Comparison of ENCODE assay signal across 8 cellular contexts in the genomic region with DNA sequence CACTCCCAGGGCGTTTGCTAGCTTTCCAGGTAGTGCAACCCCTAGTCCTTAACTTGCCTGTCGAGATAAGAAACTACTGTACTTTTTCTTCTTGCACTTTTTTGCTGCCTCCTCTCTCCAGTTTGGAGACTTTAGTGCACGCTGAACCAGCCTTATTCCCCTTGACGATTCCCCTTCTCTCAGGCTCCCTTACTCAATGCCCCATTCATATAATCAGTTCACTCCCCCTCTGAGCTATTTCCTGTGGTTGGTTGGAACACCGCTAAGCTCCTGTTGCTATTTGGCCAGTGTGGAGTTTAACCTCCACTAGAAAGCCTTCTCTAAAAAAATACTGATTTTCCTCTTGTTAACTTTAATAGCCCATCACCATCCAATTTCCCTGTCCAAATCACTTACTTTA. TPM values are rescaled to one million over a fixed set of nuclear protein-coding genes. Genes with fewer than 3 reads are reported as not detected.
A peak's percentile ranks its signal among the peaks of the same experiment; 100 is the strongest.
DNase-seq lines count a peak whose midpoint lies in the region; ATAC-seq and TF ChIP-seq lines count a peak whose summit lies in the region.

No MANE protein-coding gene starts in this region.

- peaks cover 15 to 17% of the 10 kb centered on the region in 2 donors for H3K36me3 Mint-ChIP-seq in activated T-cell treated with anti-CD3 and anti-CD28 coated beads, Interleukin-2, amount 50 U/mL, for 72 hours (ENCODE audit: insufficient read depth in 2 of 2)
- peaks cover 9% of the 10 kb centered on the region; the same call in 1 of the 2 replicates for H3K36me3 Mint-ChIP-seq in WTC11
- peaks cover 17% of the 10 kb centered on the region for H3K36me3 Mint-ChIP-seq in nephron (ENCODE audit: low read depth)

- H3K27me3 Mint-ChIP-seq in activated T-cell treated with anti-CD3 and anti-CD28 coated beads, Interleukin-2, amount 50 U/mL, for 72 hours (ENCODE audit: low read depth) = no peaks in the 10 kb centered on the region
- no peaks in the 10 kb centered on the region for H3K27me3 Mint-ChIP-seq in WTC11 (ENCODE audit: low read depth)
- H3K27me3 Mint-ChIP-seq in nephron (ENCODE audit: low read depth) = no peaks in the 10 kb centered on the region

- H3K27ac Mint-ChIP-seq in activated T-cell treated with anti-CD3 and anti-CD28 coated beads, Interleukin-2, amount 50 U/mL, for 72 hours = peak overlapping the region; percentile 90
- peak overlapping the region; percentile 94 for H3K27ac Mint-ChIP-seq in WTC11
- H3K27ac Mint-ChIP-seq in nephron = peak overlapping the region; percentile 96 to 97 (median 96)

- ATAC-seq in activated T-cell treated with anti-CD3 and anti-CD28 coated beads, Interleukin-2, amount 50 U/mL, for 72 hours (replicated peaks in 1 of 2) = peak; percentile 20 to 43
- ATAC-seq in WTC11 (peak; percentile 50), HG03135 (IDR thresholded peaks at IDR 0.05; ENCODE audit: unreplicated experiment) (no peak)

- POLR2A ChIA-PET in WTC11 (lab: Charles Lee) = interaction anchor here (0.9 kb wide), 1 partner anchor 69 kb away, joined by 3 read pairs; no protein-coding TSS in a partner anchor

- DNase-seq in activated T-cell treated with anti-CD3 and anti-CD28 coated beads, Interleukin-2, amount 50 U/mL, for 72 hours = peak; percentile 12 to 43
- no peak for DNase-seq in activated T-cell treated with anti-CD3 and anti-CD28 coated beads, Interleukin-2, amount 50 U/mL, for 1 hour
- DNase-seq in NCI-H1105 (lab: John Stamatoyannopoulos, UW) = peak; percentile 27
- DNase-seq in WTC11 (ENCODE audit: low spot score) = no peak
- peak; percentile 88 for DNase-seq in fibroblast of pulmonary artery (ENCODE audit: low read depth)
- DNase-seq in NCI-H524 treated with DMSO at 0.1 percent for 48 hours (lab: John Stamatoyannopoulos, UW) = no peak

- CTCF ChIA-PET in WTC11 (lab: Charles Lee) = interaction anchor here (0.6 to 1.9 kb wide), 7 partner anchors 9 to 235 kb away, joined by 3 to 12 read pairs (median 4); no protein-coding TSS in a partner anchor

- H3K4me1 Mint-ChIP-seq in activated T-cell treated with anti-CD3 and anti-CD28 coated beads, Interleukin-2, amount 50 U/mL, for 72 hours (ENCODE audit: low read depth) = peaks cover 85% of the 10 kb centered on the region
- H3K4me1 Mint-ChIP-seq in WTC11 (peaks cover 21% of the 10 kb centered on the region), nephron (peaks cover 23% of the 10 kb centered on the region)

- peak overlapping the region; percentile 79 for H3K4me3 ChIP-seq in fibroblast of pulmonary artery (replicated peaks; ENCODE audit: low read depth, low read length)

- H3K4me3 Mint-ChIP-seq in activated T-cell treated with anti-CD3 and anti-CD28 coated beads, Interleukin-2, amount 50 U/mL, for 72 hours = peak overlapping the region; percentile 86 to 87
- H3K4me3 Mint-ChIP-seq in WTC11 (peak overlapping the region; percentile 92), nephron (peak overlapping the region; percentile 90 to 99 (median 93))

- TF ChIP-seq CTCF in WTC11 (IDR thresholded peaks at IDR 0.05) (no peak), fibroblast of pulmonary artery (IDR thresholded peaks at IDR 0.05; ENCODE audit: low read length, missing control alignments) (no peak), nephron (IDR thresholded peaks at IDR 0.05; ENCODE audit: unreplicated experiment in 3 of 3) (no peak)

- H3K9me3 Mint-ChIP-seq in activated T-cell treated with anti-CD3 and anti-CD28 coated beads, Interleukin-2, amount 50 U/mL, for 72 hours = no peaks in the 10 kb centered on the region
- no peaks in the 10 kb centered on the region for H3K9me3 Mint-ChIP-seq in WTC11
- H3K9me3 Mint-ChIP-seq in nephron = no peaks in the 10 kb centered on the region

TF ChIP-seq in WTC11, 78 proteins besides CTCF, POLR2A, EP300 and RAD21 (continues in another document):
- TF ChIP-seq, protein P1, sequence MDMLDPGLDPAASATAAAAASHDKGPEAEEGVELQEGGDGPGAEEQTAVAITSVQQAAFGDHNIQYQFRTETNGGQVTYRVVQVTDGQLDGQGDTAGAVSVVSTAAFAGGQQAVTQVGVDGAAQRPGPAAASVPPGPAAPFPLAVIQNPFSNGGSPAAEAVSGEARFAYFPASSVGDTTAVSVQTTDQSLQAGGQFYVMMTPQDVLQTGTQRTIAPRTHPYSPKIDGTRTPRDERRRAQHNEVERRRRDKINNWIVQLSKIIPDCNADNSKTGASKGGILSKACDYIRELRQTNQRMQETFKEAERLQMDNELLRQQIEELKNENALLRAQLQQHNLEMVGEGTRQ (CRISPR knock-in tag; IDR thresholded peaks at IDR 0.05) = no peak
- TF ChIP-seq, protein P2, sequence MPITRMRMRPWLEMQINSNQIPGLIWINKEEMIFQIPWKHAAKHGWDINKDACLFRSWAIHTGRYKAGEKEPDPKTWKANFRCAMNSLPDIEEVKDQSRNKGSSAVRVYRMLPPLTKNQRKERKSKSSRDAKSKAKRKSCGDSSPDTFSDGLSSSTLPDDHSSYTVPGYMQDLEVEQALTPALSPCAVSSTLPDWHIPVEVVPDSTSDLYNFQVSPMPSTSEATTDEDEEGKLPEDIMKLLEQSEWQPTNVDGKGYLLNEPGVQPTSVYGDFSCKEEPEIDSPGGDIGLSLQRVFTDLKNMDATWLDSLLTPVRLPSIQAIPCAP (CRISPR knock-in tag; IDR thresholded peaks at IDR 0.05) = no peak
- no peak for TF ChIP-seq ESRRA (CRISPR knock-in tag; IDR thresholded peaks at IDR 0.05; ENCODE audit: borderline replicate concordance)
- no peak for TF ChIP-seq TCF7 (CRISPR knock-in tag; IDR thresholded peaks at IDR 0.05; ENCODE audit: low read depth)
- no peak for TF ChIP-seq SOX15 (CRISPR knock-in tag; IDR thresholded peaks at IDR 0.05)
- TF ChIP-seq, protein P3, sequence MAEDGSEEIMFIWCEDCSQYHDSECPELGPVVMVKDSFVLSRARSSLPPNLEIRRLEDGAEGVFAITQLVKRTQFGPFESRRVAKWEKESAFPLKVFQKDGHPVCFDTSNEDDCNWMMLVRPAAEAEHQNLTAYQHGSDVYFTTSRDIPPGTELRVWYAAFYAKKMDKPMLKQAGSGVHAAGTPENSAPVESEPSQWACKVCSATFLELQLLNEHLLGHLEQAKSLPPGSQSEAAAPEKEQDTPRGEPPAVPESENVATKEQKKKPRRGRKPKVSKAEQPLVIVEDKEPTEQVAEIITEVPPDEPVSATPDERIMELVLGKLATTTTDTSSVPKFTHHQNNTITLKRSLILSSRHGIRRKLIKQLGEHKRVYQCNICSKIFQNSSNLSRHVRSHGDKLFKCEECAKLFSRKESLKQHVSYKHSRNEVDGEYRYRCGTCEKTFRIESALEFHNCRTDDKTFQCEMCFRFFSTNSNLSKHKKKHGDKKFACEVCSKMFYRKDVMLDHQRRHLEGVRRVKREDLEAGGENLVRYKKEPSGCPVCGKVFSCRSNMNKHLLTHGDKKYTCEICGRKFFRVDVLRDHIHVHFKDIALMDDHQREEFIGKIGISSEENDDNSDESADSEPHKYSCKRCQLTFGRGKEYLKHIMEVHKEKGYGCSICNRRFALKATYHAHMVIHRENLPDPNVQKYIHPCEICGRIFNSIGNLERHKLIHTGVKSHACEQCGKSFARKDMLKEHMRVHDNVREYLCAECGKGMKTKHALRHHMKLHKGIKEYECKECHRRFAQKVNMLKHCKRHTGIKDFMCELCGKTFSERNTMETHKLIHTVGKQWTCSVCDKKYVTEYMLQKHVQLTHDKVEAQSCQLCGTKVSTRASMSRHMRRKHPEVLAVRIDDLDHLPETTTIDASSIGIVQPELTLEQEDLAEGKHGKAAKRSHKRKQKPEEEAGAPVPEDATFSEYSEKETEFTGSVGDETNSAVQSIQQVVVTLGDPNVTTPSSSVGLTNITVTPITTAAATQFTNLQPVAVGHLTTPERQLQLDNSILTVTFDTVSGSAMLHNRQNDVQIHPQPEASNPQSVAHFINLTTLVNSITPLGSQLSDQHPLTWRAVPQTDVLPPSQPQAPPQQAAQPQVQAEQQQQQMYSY (CRISPR knock-in tag; IDR thresholded peaks at IDR 0.05) = no peak
- TF ChIP-seq, protein P4, sequence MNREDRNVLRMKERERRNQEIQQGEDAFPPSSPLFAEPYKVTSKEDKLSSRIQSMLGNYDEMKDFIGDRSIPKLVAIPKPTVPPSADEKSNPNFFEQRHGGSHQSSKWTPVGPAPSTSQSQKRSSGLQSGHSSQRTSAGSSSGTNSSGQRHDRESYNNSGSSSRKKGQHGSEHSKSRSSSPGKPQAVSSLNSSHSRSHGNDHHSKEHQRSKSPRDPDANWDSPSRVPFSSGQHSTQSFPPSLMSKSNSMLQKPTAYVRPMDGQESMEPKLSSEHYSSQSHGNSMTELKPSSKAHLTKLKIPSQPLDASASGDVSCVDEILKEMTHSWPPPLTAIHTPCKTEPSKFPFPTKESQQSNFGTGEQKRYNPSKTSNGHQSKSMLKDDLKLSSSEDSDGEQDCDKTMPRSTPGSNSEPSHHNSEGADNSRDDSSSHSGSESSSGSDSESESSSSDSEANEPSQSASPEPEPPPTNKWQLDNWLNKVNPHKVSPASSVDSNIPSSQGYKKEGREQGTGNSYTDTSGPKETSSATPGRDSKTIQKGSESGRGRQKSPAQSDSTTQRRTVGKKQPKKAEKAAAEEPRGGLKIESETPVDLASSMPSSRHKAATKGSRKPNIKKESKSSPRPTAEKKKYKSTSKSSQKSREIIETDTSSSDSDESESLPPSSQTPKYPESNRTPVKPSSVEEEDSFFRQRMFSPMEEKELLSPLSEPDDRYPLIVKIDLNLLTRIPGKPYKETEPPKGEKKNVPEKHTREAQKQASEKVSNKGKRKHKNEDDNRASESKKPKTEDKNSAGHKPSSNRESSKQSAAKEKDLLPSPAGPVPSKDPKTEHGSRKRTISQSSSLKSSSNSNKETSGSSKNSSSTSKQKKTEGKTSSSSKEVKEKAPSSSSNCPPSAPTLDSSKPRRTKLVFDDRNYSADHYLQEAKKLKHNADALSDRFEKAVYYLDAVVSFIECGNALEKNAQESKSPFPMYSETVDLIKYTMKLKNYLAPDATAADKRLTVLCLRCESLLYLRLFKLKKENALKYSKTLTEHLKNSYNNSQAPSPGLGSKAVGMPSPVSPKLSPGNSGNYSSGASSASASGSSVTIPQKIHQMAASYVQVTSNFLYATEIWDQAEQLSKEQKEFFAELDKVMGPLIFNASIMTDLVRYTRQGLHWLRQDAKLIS (CRISPR knock-in tag; IDR thresholded peaks at IDR 0.05; ENCODE audit: borderline replicate concordance) = no peak
- TF ChIP-seq MXD4 (CRISPR knock-in tag; IDR thresholded peaks at IDR 0.05; ENCODE audit: borderline replicate concordance) = no peak
- no peak for TF ChIP-seq KAT7 (CRISPR knock-in tag; IDR thresholded peaks at IDR 0.05; ENCODE audit: borderline replicate concordance)
- no peak for TF ChIP-seq NR2C2 (CRISPR knock-in tag; IDR thresholded peaks at IDR 0.05)
- TF ChIP-seq NR1H2 (CRISPR knock-in tag; IDR thresholded peaks at IDR 0.05) = no peak
- no peak for TF ChIP-seq EMX1 (CRISPR knock-in tag; IDR thresholded peaks at IDR 0.05)

RNA-seq across cellular contexts. Expression of a gene that starts 0.7 kb away (rescaled TPM):
- total RNA-seq in activated T-cell treated with anti-CD3 and anti-CD28 coated beads, Interleukin-2, amount 50 U/mL, for 72 hours = 10 to 100 TPM; 27.7 to 32.7 TPM
- total RNA-seq in WTC11 (2021) = 17.3 to 19.0 TPM (median 18.9 TPM) in 3 replicates

RNA-seq across cellular contexts. Expression of a gene that starts 49.7 kb away (rescaled TPM):
- total RNA-seq in activated T-cell treated with anti-CD3 and anti-CD28 coated beads, Interleukin-2, amount 50 U/mL, for 72 hours = 100 to 1,000 TPM; 105 to 129 TPM
- total RNA-seq in WTC11 (2021) = 51.9 to 52.5 TPM (median 52.4 TPM) in 3 replicates

Comparison
In these comparisons a context has a peak if more than half of its experiments do, and no peak if none do; other contexts are left out.
1. DNase-seq: peak in activated T-cell treated with anti-CD3 and anti-CD28 coated beads, Interleukin-2, amount 50 U/mL, for 72 hours (2 of 2), NCI-H1105 (single experiment) and fibroblast of pulmonary artery (single experiment); none in activated T-cell treated with anti-CD3 and anti-CD28 coated beads, Interleukin-2, amount 50 U/mL, for 1 hour (single experiment), WTC11 (single experiment) and NCI-H524 treated with DMSO at 0.1 percent for 48 hours (single experiment).
2. Peak in every context shown above with its lines, with median percentiles within 50 percentile points of each other: H3K27ac Mint-ChIP-seq and H3K4me3 Mint-ChIP-seq.